In the genomic region with DNA sequence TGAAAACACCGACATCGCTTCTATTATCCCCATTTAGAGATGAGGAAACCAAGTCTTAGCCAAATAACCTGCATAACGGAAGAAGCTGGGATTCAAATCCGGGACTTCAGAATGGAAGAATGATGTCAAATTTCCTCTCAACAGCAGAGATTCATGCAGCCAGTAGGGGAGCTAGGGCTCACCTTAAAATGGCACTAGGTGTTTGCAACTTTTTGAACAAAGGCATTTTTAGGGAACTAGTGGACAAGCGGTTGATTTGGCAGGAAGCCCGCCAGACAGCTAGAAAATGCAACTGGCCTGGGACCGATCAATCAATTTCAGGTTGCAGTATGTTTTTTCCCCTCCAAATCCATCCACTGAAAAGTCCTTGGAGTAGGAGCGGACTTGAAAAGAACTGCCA, we compare ENCODE assay signal across 15 cellular contexts.
DNase-seq lines count a peak whose midpoint lies in the region; ATAC-seq and TF ChIP-seq lines count a peak whose summit lies in the region.
"Had no signal": no experiment of that assay in that cellular context is flagged by ENCODE, and none has a peak within 500 bp of the region (broad histone marks: within the 10 kb centered on the region; RNA-seq: fewer than 3 reads in every experiment).

No MANE protein-coding gene starts in this region.

- in situ Hi-C loops in astrocyte of the spinal cord (cut with HindIII; ENCODE audit: low sequenced_read_pairs), result no loop called here

- POLR2A ChIA-PET in BJ (lab: Charles Lee), result no interaction called here

- no peaks in the 10 kb centered on the region for H3K36me3 ChIP-seq in BJ (ENCODE audit: control insufficient read depth, insufficient read depth, low read length)
- H3K36me3 ChIP-seq: adrenal gland had no signal

- no peak overlapping the region for H3K27ac ChIP-seq in foreskin keratinocyte
- H3K27ac ChIP-seq: adrenal gland had no signal

- ATAC-seq in foreskin keratinocyte, result no peak
- no peak for ATAC-seq in HG02852 (IDR thresholded peaks at IDR 0.05; ENCODE audit: unreplicated experiment)
- ATAC-seq in HG03521 (IDR thresholded peaks at IDR 0.05; ENCODE audit: unreplicated experiment), result no peak
- ATAC-seq: activated CD4-positive, alpha-beta T cell treated with anti-CD3 and anti-CD28 coated beads for 36 hours; naive thymus-derived CD8-positive, alpha-beta T cell; right cardiac atrium had no signal

- H3K4me3 ChIP-seq in BJ (ENCODE audit: low read depth, low read length), result no peak overlapping the region
- H3K4me3 ChIP-seq in HFF-Myc (replicated peaks; ENCODE audit: low read depth, low read length), result no peak overlapping the region
- no peak overlapping the region for H3K4me3 ChIP-seq in astrocyte of the spinal cord (ENCODE audit: low read depth, low read length)
- H3K4me3 ChIP-seq: adrenal gland had no signal

- TF ChIP-seq CTCF in BJ (IDR thresholded peaks at IDR 0.05; ENCODE audit: insufficient read depth, low read depth, low read length), result peak; percentile 16; the same call in 1 of the 2 replicates
- TF ChIP-seq CTCF in HFF-Myc (IDR thresholded peaks at IDR 0.05; ENCODE audit: low read depth, low read length, missing control alignments), result peak; percentile 13
- TF ChIP-seq CTCF in astrocyte of the spinal cord (IDR thresholded peaks at IDR 0.05; ENCODE audit: low read depth, low read length), result peak; percentile 42
- TF ChIP-seq CTCF in foreskin keratinocyte (conservative IDR thresholded peaks at IDR 0.05), result peak; percentile 58

- CTCF ChIA-PET in BJ (lab: Yijun Ruan, JAX), result interaction anchor here (0.7 to 1.8 kb wide), 4 partner anchors 11 to 546 kb away, joined by 3 to 5 read pairs (median 3); no protein-coding TSS in a partner anchor

- DNase-seq in BJ (ENCODE audit: low read depth) (no peak), HFF-Myc (ENCODE audit: extremely low read depth, low read depth) (no peak), astrocyte of the spinal cord (ENCODE audit: low read depth, low spot score) (no peak), foreskin keratinocyte (no peak)
- DNase-seq in activated effector memory CD4-positive, alpha-beta T cell treated with anti-CD3 and anti-CD28 coated beads, Interleukin-2, amount 50 U/mL, for 16 hours, result no peak
- no peak for DNase-seq in stimulated activated naive CD4-positive, alpha-beta T cell (lab: John Stamatoyannopoulos, UW)
- DNase-seq: activated CD4-positive, alpha-beta T cell treated with anti-CD3 and anti-CD28 coated beads for 36 hours; activated T-cell treated with anti-CD3 and anti-CD28 coated beads, Interleukin-2, amount 50 U/mL, for 24 hours; adrenal gland; C1 segment of cervical spinal cord; MV-4-11; naive thymus-derived CD8-positive, alpha-beta T cell; right cardiac atrium had no signal

- H3K27me3 ChIP-seq in BJ (ENCODE audit: control insufficient read depth, insufficient read depth, low read length) (no peaks in the 10 kb centered on the region), foreskin keratinocyte (no peaks in the 10 kb centered on the region)
- H3K27me3 ChIP-seq: adrenal gland had no signal

- H3K4me1 ChIP-seq in foreskin keratinocyte, result peaks cover 15% of the 10 kb centered on the region
- H3K4me1 ChIP-seq: adrenal gland had no signal
